18 cellular contexts compared by ENCODE assay signal in genomic region chrX:12819231-12819630, GRCh38. TPM values are rescaled to one million over a fixed set of nuclear protein-coding genes. Genes with fewer than 3 reads are reported as not detected.
"Had no signal": no experiment of that assay in that cellular context is flagged by ENCODE, and none has a peak within 500 bp of the region (broad histone marks: within the 10 kb centered on the region; RNA-seq: fewer than 3 reads in every experiment).

No MANE protein-coding gene starts in this region.

- ATAC-seq: activated T-cell treated with anti-CD3 and anti-CD28 coated beads, Interleukin-2, amount 50 U/mL, for 72 hours; psoas muscle; sciatic nerve; SK-N-SH treated with all-trans-retinoic acid at 6 μM for 48 hours; T-helper 17 cell had no signal

- H3K27ac ChIP-seq: psoas muscle, testis had no signal

- DNase-seq: activated CD4-positive, alpha-beta T cell treated with anti-CD3 and anti-CD28 coated beads, Interleukin-2, amount 50 U/mL, for 1 hour; activated CD4-positive, CD25-positive, alpha-beta regulatory T cell; activated gamma-delta T cell treated with Interleukin-2 at 50 U/mL for 16 hours; activated T-cell treated with anti-CD3 and anti-CD28 coated beads, Interleukin-2, amount 50 U/mL, for 72 hours; central memory CD4-positive, alpha-beta T cell; cortex of kidney; effector CD8-positive, alpha-beta T cell; immature natural killer cell; psoas muscle; stimulated activated CD4-positive, alpha-beta T cell treated with anti-CD3 and anti-CD28 coated beads, Interleukin-2, amount 100 ng/mL, for 24 hours; stimulated activated naive CD4-positive, alpha-beta T cell; T-helper 17 cell; testis had no signal

- H3K27me3 ChIP-seq: testis had no signal

- H3K4me3 ChIP-seq: psoas muscle, testis had no signal

- H3K27ac Mint-ChIP-seq: activated T-cell treated with anti-CD3 and anti-CD28 coated beads, Interleukin-2, amount 50 U/mL, for 72 hours; immature natural killer cell; T-helper 17 cell had no signal

- H3K4me1 ChIP-seq: psoas muscle, testis had no signal

- H3K4me1 Mint-ChIP-seq: T-helper 17 cell had no signal

- H3K9me3 Mint-ChIP-seq: activated T-cell treated with anti-CD3 and anti-CD28 coated beads, Interleukin-2, amount 50 U/mL, for 72 hours; immature natural killer cell had no signal

- H3K27me3 Mint-ChIP-seq: T-helper 17 cell had no signal

- H3K9me3 ChIP-seq: psoas muscle, testis had no signal

- H3K4me3 Mint-ChIP-seq: activated T-cell treated with anti-CD3 and anti-CD28 coated beads, Interleukin-2, amount 50 U/mL, for 72 hours; immature natural killer cell; T-helper 17 cell had no signal

RNA-seq across cellular contexts. Expression of gene TLR7, which starts 47.6 kb away (rescaled TPM):
- total RNA-seq: epithelial cell of proximal tubule, lung microvascular endothelial cell had no signal
- polyA plus RNA-seq: neural cell had no signal
